ENCODE assay signal across 12 cellular contexts in genomic region chr2:157894694-157895450, GRCh38.
DNase-seq lines count a peak whose midpoint lies in the region; ATAC-seq and TF ChIP-seq lines count a peak whose summit lies in the region.
"Had no signal": no experiment of that assay in that cellular context is flagged by ENCODE, and none has a peak within 500 bp of the region (broad histone marks: within the 10 kb centered on the region; RNA-seq: fewer than 3 reads in every experiment).

No MANE protein-coding gene starts in this region.

- H3K4me3 Mint-ChIP-seq in activated naive CD8-positive, alpha-beta T cell treated with anti-CD3 and anti-CD28 coated beads, Interleukin-2, amount 50 U/mL, for 24 hours = peak overlapping the region; percentile 22
- H3K4me3 Mint-ChIP-seq in nephron progenitor cell = no peak overlapping the region

- no peaks in the 10 kb centered on the region for H3K27me3 Mint-ChIP-seq in activated naive CD8-positive, alpha-beta T cell treated with anti-CD3 and anti-CD28 coated beads, Interleukin-2, amount 50 U/mL, for 24 hours
- peaks cover 4% of the 10 kb centered on the region for H3K27me3 Mint-ChIP-seq in nephron progenitor cell (ENCODE audit: low read depth, poor library complexity)

- TF ChIP-seq CTCF in HFF-Myc (IDR thresholded peaks at IDR 0.05; ENCODE audit: low read depth, low read length, missing control alignments) = no peak
- TF ChIP-seq CTCF in nephron progenitor cell (IDR thresholded peaks at IDR 0.05) = no peak

- peak overlapping the region; percentile 82 for H3K27ac Mint-ChIP-seq in activated naive CD8-positive, alpha-beta T cell treated with anti-CD3 and anti-CD28 coated beads, Interleukin-2, amount 50 U/mL, for 24 hours
- H3K27ac Mint-ChIP-seq in nephron progenitor cell = peak overlapping the region; percentile 85

- no peak for ATAC-seq in activated naive CD8-positive, alpha-beta T cell treated with anti-CD3 and anti-CD28 coated beads, Interleukin-2, amount 50 U/mL, for 24 hours
- ATAC-seq in HG03460 (IDR thresholded peaks at IDR 0.05; ENCODE audit: unreplicated experiment) (no peak), GM21528 (IDR thresholded peaks at IDR 0.05; ENCODE audit: low FRiP score, unreplicated experiment) (no peak)
- ATAC-seq: Right ventricle myocardium inferior had no signal

- DNase-seq in NCI-H1694 treated with DMSO at 0.1 percent for 48 hours (lab: John Stamatoyannopoulos, UW) = peak; percentile 42
- DNase-seq in NCI-H1694 (lab: John Stamatoyannopoulos, UW) = no peak
- DNase-seq in HFF-Myc (ENCODE audit: extremely low read depth, low read depth) = peak; percentile 48
- no peak for DNase-seq in activated naive CD8-positive, alpha-beta T cell treated with anti-CD3 and anti-CD28 coated beads, Interleukin-2, amount 50 U/mL, for 24 hours
- DNase-seq in nephron progenitor cell = no peak
- no peak for DNase-seq in NCI-H1048 (lab: John Stamatoyannopoulos, UW)
- DNase-seq: NCI-H146, upper lobe of left lung had no signal

- H3K36me3 Mint-ChIP-seq in activated naive CD8-positive, alpha-beta T cell treated with anti-CD3 and anti-CD28 coated beads, Interleukin-2, amount 50 U/mL, for 24 hours (ENCODE audit: low read depth) = no peaks in the 10 kb centered on the region
- no peaks in the 10 kb centered on the region for H3K36me3 Mint-ChIP-seq in nephron progenitor cell (ENCODE audit: low read depth)

- H3K4me1 Mint-ChIP-seq in activated naive CD8-positive, alpha-beta T cell treated with anti-CD3 and anti-CD28 coated beads, Interleukin-2, amount 50 U/mL, for 24 hours = peaks cover 89% of the 10 kb centered on the region
- peaks cover 37% of the 10 kb centered on the region for H3K4me1 Mint-ChIP-seq in nephron progenitor cell

- peaks cover 3% of the 10 kb centered on the region for H3K9me3 Mint-ChIP-seq in activated naive CD8-positive, alpha-beta T cell treated with anti-CD3 and anti-CD28 coated beads, Interleukin-2, amount 50 U/mL, for 24 hours
- no peaks in the 10 kb centered on the region for H3K9me3 Mint-ChIP-seq in nephron progenitor cell
- H3K9me3 Mint-ChIP-seq: nephron had no signal

- peak overlapping the region; percentile 27 for H3K4me3 ChIP-seq in HFF-Myc (replicated peaks; ENCODE audit: low read depth, low read length)
- H3K4me3 ChIP-seq: upper lobe of left lung had no signal

Comparison
In these comparisons a context has a peak if more than half of its experiments do, and no peak if none do; other contexts are left out.
1. DNase-seq: peak in NCI-H1694 treated with DMSO at 0.1 percent for 48 hours (single experiment) and HFF-Myc (single experiment); none in NCI-H1694 (single experiment), activated naive CD8-positive, alpha-beta T cell treated with anti-CD3 and anti-CD28 coated beads, Interleukin-2, amount 50 U/mL, for 24 hours (single experiment), nephron progenitor cell (single experiment) and NCI-H1048 (single experiment).